18 cellular contexts compared by ENCODE assay signal in the genomic region with DNA sequence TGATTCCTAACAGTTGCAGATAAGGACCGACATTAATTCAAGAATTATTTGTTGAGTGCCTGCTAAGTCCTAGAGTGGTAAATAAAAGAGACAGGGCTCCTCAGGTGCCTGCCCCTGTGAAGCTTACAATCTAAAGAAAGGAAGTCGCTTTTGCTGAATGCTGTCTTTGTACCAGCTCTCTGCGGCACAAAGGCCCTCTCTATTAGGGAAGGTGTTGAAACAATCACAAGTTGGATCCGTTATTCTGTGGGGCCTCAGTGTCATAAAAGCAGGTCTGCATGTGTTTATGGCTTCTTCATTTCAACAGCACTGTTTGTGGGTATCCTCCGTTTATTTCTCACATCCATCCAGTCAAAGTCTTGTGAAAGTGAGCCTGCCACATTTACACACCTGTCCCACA.
"Had no signal": no experiment of that assay in that cellular context is flagged by ENCODE, and none has a peak within 500 bp of the region (broad histone marks: within the 10 kb centered on the region; RNA-seq: fewer than 3 reads in every experiment).

No MANE protein-coding gene starts in this region.

- H3K9me3 Mint-ChIP-seq: activated T-helper 17 cell treated with anti-CD3 and anti-CD28 coated beads, Interleukin-2, amount 50 U/mL, for 72 hours; stimulated activated naive B cell treated with anti-CD40 and anti-IgM and Interleukin-4, amounts not matched to agents 10 μg/mL and 1 μg/mL and 100 μg/mL, for 72 hours had no signal

- ATAC-seq: activated CD8-positive, alpha-beta memory T cell treated with anti-CD3 and anti-CD28 coated beads, Interleukin-2, amount 10 ng/mL, durations not matched to agents 7 days and 5 days; activated T-helper 17 cell treated with anti-CD3 and anti-CD28 coated beads, Interleukin-2, amount 50 U/mL, for 72 hours; stimulated activated naive B cell treated with anti-CD40 and anti-IgM and Interleukin-4, amounts not matched to agents 10 μg/mL and 1 μg/mL and 100 μg/mL, for 72 hours had no signal

- H3K4me3 ChIP-seq: coronary artery, left ventricle myocardium inferior, sigmoid colon, vagina had no signal

- H3K4me1 ChIP-seq: left ventricle myocardium inferior, parathyroid adenoma, sigmoid colon, vagina had no signal

- H3K9ac ChIP-seq: parathyroid adenoma had no signal

- DNase-seq: activated CD4-positive, alpha-beta memory T cell treated with anti-CD3 and anti-CD28 coated beads, Interleukin-2, amount 10 ng/mL, durations not matched to agents 7 days and 5 days; activated CD4-positive, alpha-beta T cell treated with anti-CD3 and anti-CD28 coated beads for 4 hours; activated CD8-positive, alpha-beta memory T cell treated with anti-CD3 and anti-CD28 coated beads, Interleukin-2, amount 10 ng/mL, durations not matched to agents 7 days and 5 days; activated naive CD4-positive, alpha-beta T cell; activated naive CD8-positive, alpha-beta T cell treated with anti-CD3 and anti-CD28 coated beads, Interleukin-2, amount 10 ng/mL, durations not matched to agents 7 days and 5 days; activated T-cell treated with anti-CD3 and anti-CD28 coated beads, Interleukin-2, amount 50 U/mL, for 1 hour; central memory CD4-positive, alpha-beta T cell; kidney; left ventricle myocardium inferior; mammary epithelial cell; sigmoid colon; stimulated activated naive B cell treated with anti-CD40 and anti-IgM and Interleukin-4, amounts not matched to agents 10 μg/mL and 1 μg/mL and 100 μg/mL, for 72 hours; trophoblast cell had no signal

- H3K27me3 Mint-ChIP-seq: activated CD8-positive, alpha-beta memory T cell treated with anti-CD3 and anti-CD28 coated beads, Interleukin-2, amount 10 ng/mL, durations not matched to agents 7 days and 5 days; activated naive CD8-positive, alpha-beta T cell treated with anti-CD3 and anti-CD28 coated beads, Interleukin-2, amount 10 ng/mL, durations not matched to agents 7 days and 5 days; activated T-helper 17 cell treated with anti-CD3 and anti-CD28 coated beads, Interleukin-2, amount 50 U/mL, for 72 hours had no signal

- H3K27ac ChIP-seq: coronary artery, left ventricle myocardium inferior, parathyroid adenoma, sigmoid colon, vagina had no signal

- H3K4me3 Mint-ChIP-seq: activated CD4-positive, alpha-beta memory T cell treated with anti-CD3 and anti-CD28 coated beads, Interleukin-2, amount 10 ng/mL, durations not matched to agents 7 days and 5 days; activated CD8-positive, alpha-beta memory T cell treated with anti-CD3 and anti-CD28 coated beads, Interleukin-2, amount 10 ng/mL, durations not matched to agents 7 days and 5 days; activated naive CD8-positive, alpha-beta T cell treated with anti-CD3 and anti-CD28 coated beads, Interleukin-2, amount 10 ng/mL, durations not matched to agents 7 days and 5 days; activated T-helper 17 cell treated with anti-CD3 and anti-CD28 coated beads, Interleukin-2, amount 50 U/mL, for 72 hours; brain; stimulated activated naive B cell treated with anti-CD40 and anti-IgM and Interleukin-4, amounts not matched to agents 10 μg/mL and 1 μg/mL and 100 μg/mL, for 72 hours had no signal

- H3K36me3 Mint-ChIP-seq: stimulated activated naive B cell treated with anti-CD40 and anti-IgM and Interleukin-4, amounts not matched to agents 10 μg/mL and 1 μg/mL and 100 μg/mL, for 72 hours had no signal

- H3K27ac Mint-ChIP-seq: activated CD4-positive, alpha-beta memory T cell treated with anti-CD3 and anti-CD28 coated beads, Interleukin-2, amount 10 ng/mL, durations not matched to agents 7 days and 5 days; activated CD8-positive, alpha-beta memory T cell treated with anti-CD3 and anti-CD28 coated beads, Interleukin-2, amount 10 ng/mL, durations not matched to agents 7 days and 5 days; activated naive CD8-positive, alpha-beta T cell treated with anti-CD3 and anti-CD28 coated beads, Interleukin-2, amount 10 ng/mL, durations not matched to agents 7 days and 5 days; activated T-helper 17 cell treated with anti-CD3 and anti-CD28 coated beads, Interleukin-2, amount 50 U/mL, for 72 hours; brain; stimulated activated naive B cell treated with anti-CD40 and anti-IgM and Interleukin-4, amounts not matched to agents 10 μg/mL and 1 μg/mL and 100 μg/mL, for 72 hours had no signal

- H3K27me3 ChIP-seq: sigmoid colon, vagina had no signal

- H3K4me1 Mint-ChIP-seq: activated CD4-positive, alpha-beta memory T cell treated with anti-CD3 and anti-CD28 coated beads, Interleukin-2, amount 10 ng/mL, durations not matched to agents 7 days and 5 days; activated T-helper 17 cell treated with anti-CD3 and anti-CD28 coated beads, Interleukin-2, amount 50 U/mL, for 72 hours; brain had no signal

- H3K36me3 ChIP-seq: left ventricle myocardium inferior, sigmoid colon, vagina had no signal
